Comparison of ENCODE assay signal across 17 cellular contexts in genomic region chr1:227765261-227766014, GRCh38. TPM values are rescaled to one million over a fixed set of nuclear protein-coding genes. Genes with fewer than 3 reads are reported as not detected.
DNase-seq lines count a peak whose midpoint lies in the region; ATAC-seq and TF ChIP-seq lines count a peak whose summit lies in the region.
"Had no signal": no experiment of that assay in that cellular context is flagged by ENCODE, and none has a peak within 500 bp of the region (broad histone marks: within the 10 kb centered on the region; RNA-seq: fewer than 3 reads in every experiment).

No MANE protein-coding gene starts in this region.

- CTCF ChIA-PET in activated CD4-positive, alpha-beta T cell treated with anti-CD3 and anti-CD28 coated beads, Interleukin-2, amount 10 ng/mL, durations not matched to agents 7 days and 5 days (lab: Charles Lee): interaction anchor here (1.0 to 3.0 kb wide), 9 partner anchors 8 to 188 kb away, joined by 3 to 19 read pairs (median 5); no protein-coding TSS in a partner anchor

- POLR2A ChIA-PET in activated CD4-positive, alpha-beta T cell treated with anti-CD3 and anti-CD28 coated beads, Interleukin-2, amount 10 ng/mL, durations not matched to agents 7 days and 5 days (lab: Charles Lee): interaction anchor here (1.2 kb wide), 1 partner anchor 22 kb away, joined by 4 read pairs; no protein-coding TSS in a partner anchor

- no peak for TF ChIP-seq CTCF in NB4 (IDR thresholded peaks at IDR 0.05; ENCODE audit: low read depth, low read length)

- ATAC-seq in GM18519 (IDR thresholded peaks at IDR 0.05; ENCODE audit: low FRiP score, unreplicated experiment) (no peak), left lobe of liver (no peak)

- peaks cover 60% of the 10 kb centered on the region for H3K36me3 Mint-ChIP-seq in activated CD4-positive, alpha-beta T cell treated with anti-CD3 and anti-CD28 coated beads, Interleukin-2, amount 10 ng/mL, durations not matched to agents 7 days and 5 days (ENCODE audit: low read depth)

- DNase-seq in activated CD4-positive, alpha-beta T cell treated with anti-CD3 and anti-CD28 coated beads, Interleukin-2, amount 10 ng/mL, durations not matched to agents 7 days and 5 days: no peak
- DNase-seq in activated CD4-positive, alpha-beta T cell treated with anti-CD3 and anti-CD28 coated beads, Interleukin-2, amount 50 U/mL, for 48 hours: no peak
- DNase-seq in NB4 (ENCODE audit: low read depth) (peak; percentile 83), caudate nucleus (lab: John Stamatoyannopoulos, UW) (peak in 19 of 61 donors; percentile 42 to 83 (median 64)), KG1 (lab: John Stamatoyannopoulos, UW) (no peak), left lobe of liver (ENCODE audit: low spot score) (no peak)
- DNase-seq: glutamatergic neuron, Karpas-422, NCI-H526 had no signal

- peaks cover 83% of the 10 kb centered on the region for H3K4me1 Mint-ChIP-seq in activated CD4-positive, alpha-beta T cell treated with anti-CD3 and anti-CD28 coated beads, Interleukin-2, amount 10 ng/mL, durations not matched to agents 7 days and 5 days

- H3K4me3 Mint-ChIP-seq in activated CD4-positive, alpha-beta T cell treated with anti-CD3 and anti-CD28 coated beads, Interleukin-2, amount 10 ng/mL, durations not matched to agents 7 days and 5 days: peak overlapping the region; percentile 52
- H3K4me3 Mint-ChIP-seq: activated naive CD4-positive, alpha-beta T cell treated with anti-CD3 and anti-CD28 coated beads for 36 hours; CD14-positive monocyte had no signal

- H3K27ac ChIP-seq in caudate nucleus (ENCODE audit: low read depth, low read length) (peak overlapping the region; percentile 72), skin epidermis (peak overlapping the region in 12 of 21 experiments; percentile 14 to 89 (median 67))

- H3K4me3 ChIP-seq in NB4 (ENCODE audit: low read depth, low read length): no peak overlapping the region
- no peak overlapping the region for H3K4me3 ChIP-seq in skin epidermis

- TF ChIP-seq POLR2A in NB4 (IDR thresholded peaks at IDR 0.05; ENCODE audit: extremely low read depth, insufficient read length): no peak

- peak overlapping the region; percentile 91 for H3K27ac Mint-ChIP-seq in activated CD4-positive, alpha-beta T cell treated with anti-CD3 and anti-CD28 coated beads, Interleukin-2, amount 10 ng/mL, durations not matched to agents 7 days and 5 days
- H3K27ac Mint-ChIP-seq: activated naive CD4-positive, alpha-beta T cell treated with anti-CD3 and anti-CD28 coated beads for 36 hours; CD14-positive monocyte had no signal

- H3K9me3 Mint-ChIP-seq in activated CD4-positive, alpha-beta T cell treated with anti-CD3 and anti-CD28 coated beads, Interleukin-2, amount 10 ng/mL, durations not matched to agents 7 days and 5 days: no peaks in the 10 kb centered on the region
- H3K9me3 Mint-ChIP-seq: CD14-positive monocyte had no signal

- no peaks in the 10 kb centered on the region for H3K27me3 Mint-ChIP-seq in activated CD4-positive, alpha-beta T cell treated with anti-CD3 and anti-CD28 coated beads, Interleukin-2, amount 10 ng/mL, durations not matched to agents 7 days and 5 days

RNA-seq across cellular contexts. Expression of gene SNAP47, which starts 30.2 kb away (rescaled TPM):
- 10 to 100 TPM; 30.3 TPM for total RNA-seq in activated CD4-positive, alpha-beta T cell treated with anti-CD3 and anti-CD28 coated beads, Interleukin-2, amount 10 ng/mL, durations not matched to agents 7 days and 5 days
- total RNA-seq in left lobe of liver: 35.8 TPM

RNA-seq across cellular contexts. Expression of gene JMJD4, which starts 30.3 kb away (rescaled TPM):
- total RNA-seq in activated CD4-positive, alpha-beta T cell treated with anti-CD3 and anti-CD28 coated beads, Interleukin-2, amount 10 ng/mL, durations not matched to agents 7 days and 5 days: 10 to 100 TPM; 15.4 to 20.0 TPM
- total RNA-seq in left lobe of liver: 10.3 TPM

RNA-seq across cellular contexts. Expression of gene PRSS38, which starts 50.0 kb away (rescaled TPM):
- not detected for total RNA-seq in activated CD4-positive, alpha-beta T cell treated with anti-CD3 and anti-CD28 coated beads, Interleukin-2, amount 10 ng/mL, durations not matched to agents 7 days and 5 days
- not detected for total RNA-seq in left lobe of liver
- total RNA-seq: A673; activated naive CD4-positive, alpha-beta T cell treated with anti-CD3 and anti-CD28 coated beads for 36 hours; fibroblast of lung; mononuclear cell; renal cortical epithelial cell had no signal
